In genomic region chr3:28136607-28137216, GRCh38 we compare ENCODE assay signal across 31 cellular contexts.
A peak's percentile ranks its signal among the peaks of the same experiment; 100 is the strongest.
DNase-seq lines count a peak whose midpoint lies in the region; ATAC-seq, FAIRE-seq and TF ChIP-seq lines count a peak whose summit lies in the region.
"Had no signal": no experiment of that assay in that cellular context is flagged by ENCODE, and none has a peak within 500 bp of the region (broad histone marks: within the 10 kb centered on the region; RNA-seq: fewer than 3 reads in every experiment).

No MANE protein-coding gene starts in this region.

- H3K4me1 ChIP-seq in GM12878 (ENCODE audit: control insufficient read depth, insufficient read depth, low read length), result no peaks in the 10 kb centered on the region
- H3K4me1 ChIP-seq: BE2C; BLaER1; BLaER1 treated with 17β-estradiol and CSF1 and Interleukin-3, amounts not matched to agents 10 nM and 100 nM had no signal

- TF ChIP-seq EP300 in GM12878 (IDR thresholded peaks at IDR 0.05; ENCODE audit: borderline replicate concordance in 1 of 2, control insufficient read depth in 1 of 2, low read depth in 2 of 2, low read length in 2 of 2), result no peak

- in situ Hi-C loops in GM12878 (cut with MboI), result loop anchor here (10.0 kb wide), 1 partner anchor 422 kb away; no protein-coding TSS in a partner anchor

- no peak for TF ChIP-seq RAD21 in GM12878 (IDR thresholded peaks at IDR 0.05; ENCODE audit: insufficient read depth, low read depth, low read length)

- no peaks in the 10 kb centered on the region for H3K27me3 ChIP-seq in GM12878 (replicated peaks in 1 of 2; ENCODE audit: control insufficient read depth in 2 of 2, insufficient read depth in 2 of 2, low read length in 1 of 2)
- H3K27me3 ChIP-seq: BE2C; BLaER1; BLaER1 treated with 17β-estradiol and CSF1 and Interleukin-3, amounts not matched to agents 10 nM and 100 nM had no signal

- H4K20me1 ChIP-seq in GM12878 (ENCODE audit: control insufficient read depth, insufficient read depth), result no peaks in the 10 kb centered on the region
- H4K20me1 ChIP-seq: BLaER1; BLaER1 treated with 17β-estradiol and CSF1 and Interleukin-3, amounts not matched to agents 10 nM and 100 nM had no signal

- TF ChIP-seq POLR2A in GM12878 (IDR thresholded peaks at IDR 0.05; ENCODE audit: low read depth, low read length), result no peak

- TF ChIP-seq CTCF in GM12865 (IDR thresholded peaks at IDR 0.05; ENCODE audit: insufficient read depth, low read depth, low read length, missing control alignments) (no peak), GM12878 (IDR thresholded peaks at IDR 0.05 in 2 of 3, conservative IDR thresholded peaks at IDR 0.05 in 1 of 3; ENCODE audit: control insufficient read depth in 2 of 3, extremely low read depth in 1 of 3, insufficient read depth in 1 of 3, low read depth in 3 of 3, low read length in 3 of 3) (no peak), GM20000 (IDR thresholded peaks at IDR 0.05; ENCODE audit: extremely low read depth, missing control alignments) (no peak)

- H2AFZ ChIP-seq in GM12878 (ENCODE audit: control insufficient read depth, low read depth, low read length), result no peak overlapping the region

- H3K4me2 ChIP-seq in GM12878 (ENCODE audit: control insufficient read depth, insufficient read depth), result no peak overlapping the region
- H3K4me2 ChIP-seq: A549; BLaER1; BLaER1 treated with 17β-estradiol and CSF1 and Interleukin-3, amounts not matched to agents 10 nM and 100 nM had no signal

- RAD21 ChIA-PET in GM12878 (lab: Charles Lee; ENCODE audit: unreplicated experiment), result interaction anchor here (0.6 to 18.4 kb wide), 21 partner anchors 9 to 652 kb away, joined by 3 to 344 read pairs (median 10); partner anchors contain the start of genes EOMES and SLC4A7

- no peaks in the 10 kb centered on the region for H3K79me2 ChIP-seq in GM12878 (ENCODE audit: control insufficient read depth, insufficient read depth, low read length)

- POLR2A ChIA-PET in GM12878 (lab: Charles Lee), result interaction anchor here (0.6 to 6.2 kb wide), 14 partner anchors 8 to 425 kb away, joined by 3 to 54 read pairs (median 4); no protein-coding TSS in a partner anchor

- no peaks in the 10 kb centered on the region for H3K36me3 ChIP-seq in GM12878 (ENCODE audit: control insufficient read depth in 2 of 2, insufficient read depth in 2 of 2, low read length in 1 of 2)
- H3K36me3 ChIP-seq: BE2C; BLaER1; BLaER1 treated with 17β-estradiol and CSF1 and Interleukin-3, amounts not matched to agents 10 nM and 100 nM had no signal

- peak; percentile 28 for DNase-seq in GM12865 (ENCODE audit: low read depth)
- DNase-seq in GM12878 (ENCODE audit: low read depth, low spot score), result no peak
- DNase-seq in GM20000 (ENCODE audit: low spot score), result no peak
- no peak for DNase-seq in NCI-H526 treated with DMSO at 0.1 percent for 48 hours (lab: John Stamatoyannopoulos, UW)
- DNase-seq: 8988T; ACHN; AML-193; BE2C; C1 segment of cervical spinal cord; Caco-2; Calu3; CD4-positive, alpha-beta memory T cell; CD4-positive, alpha-beta T cell; CD4-positive, CD25-positive, alpha-beta regulatory T cell; CD8-positive, alpha-beta memory T cell; CD8-positive, alpha-beta T cell; COR-L47; DMS 273 treated with DMSO at 0.1 percent for 48 hours; DMS153; DMS53; DMS79; DMS79 treated with DMSO at 0.1 percent for 48 hours; DND-41; EL had no signal

- no peaks in the 10 kb centered on the region; the same call in 2 of the 3 replicates for H3K9me3 ChIP-seq in GM12878 (replicated peaks; ENCODE audit: control insufficient read depth, insufficient read depth, low read length)
- H3K9me3 ChIP-seq: A549; BE2C; BLaER1; BLaER1 treated with 17β-estradiol and CSF1 and Interleukin-3, amounts not matched to agents 10 nM and 100 nM; Caco-2 had no signal

- H3K4me3 ChIP-seq in GM12865 (ENCODE audit: low read depth, low read length), result no peak overlapping the region
- H3K4me3 ChIP-seq in GM12878, result no peak overlapping the region
- H3K4me3 ChIP-seq: A549; BLaER1; BLaER1 treated with 17β-estradiol and CSF1 and Interleukin-3, amounts not matched to agents 10 nM and 100 nM had no signal

- WGBS in GM12878 (ENCODE audit: insufficient coverage, insufficient replicate concordance, low lambda C conversion rate, missing lambda C conversion rate), result 33% methylated on average over 2 of the region's 2 CpGs

- H3K27ac ChIP-seq in GM12878 (ENCODE audit: control insufficient read depth, insufficient read depth), result no peak overlapping the region
- H3K27ac ChIP-seq: 22Rv1; A549; BLaER1; BLaER1 treated with 17β-estradiol and CSF1 and Interleukin-3, amounts not matched to agents 10 nM and 100 nM; C4-2B had no signal

- no peak overlapping the region for H3K9ac ChIP-seq in GM12878 (ENCODE audit: control insufficient read depth, insufficient read depth, low read length)
- H3K9ac ChIP-seq: BLaER1; BLaER1 treated with 17β-estradiol and CSF1 and Interleukin-3, amounts not matched to agents 10 nM and 100 nM had no signal

- TSS peak; percentile 58 for BruUV-seq in GM12878 (replicated peaks; lab: Mats Ljungman, UMichigan)

- CTCF ChIA-PET in GM12878 (lab: Yijun Ruan, JAX), result interaction anchor here (0.6 to 2.2 kb wide), 14 partner anchors 8 to 151 kb away, joined by 3 to 12 read pairs (median 3); partner anchors contain the start of gene CMC1

- FAIRE-seq in GM12878 (lab: Jason Lieb, UNC), result no peak
- FAIRE-seq: A204.1, A549, D721Med had no signal

- SMC1A ChIA-PET in GM12878 (lab: Charles Lee; ENCODE audit: uncharacterized antibody, unreplicated experiment), result interaction anchor here (0.7 to 27.3 kb wide), 29 partner anchors 3 to 424 kb away, joined by 3 to 602 read pairs (median 6); partner anchors contain the start of gene EOMES

- ATAC-seq in GM12878, result peak; percentile 27
- ATAC-seq: A549; CD8-positive, alpha-beta T cell had no signal

- intact Hi-C loops in GM12878 (cut with micrococcal nuclease; ENCODE audit: unreplicated experiment), result loop anchor here (5.0 kb wide), 3 partner anchors 81 to 414 kb away; partner anchors contain the start of gene EOMES

TF ChIP-seq in GM12878, 131 proteins besides CTCF, POLR2A, EP300 and RAD21:
- TF ChIP-seq MEF2B (IDR thresholded peaks at IDR 0.05; ENCODE audit: partially characterized antibody, poor library complexity, severe bottlenecking), result peak; percentile 54
- TF ChIP-seq HDGF (IDR thresholded peaks at IDR 0.05), result 0 out of 2 replicates have a peak, but pooled peaks have one; percentile 15
- no peak for TF ChIP-seq RB1 (IDR thresholded peaks at IDR 0.05; ENCODE audit: borderline replicate concordance)
- TF ChIP-seq, protein P1, sequence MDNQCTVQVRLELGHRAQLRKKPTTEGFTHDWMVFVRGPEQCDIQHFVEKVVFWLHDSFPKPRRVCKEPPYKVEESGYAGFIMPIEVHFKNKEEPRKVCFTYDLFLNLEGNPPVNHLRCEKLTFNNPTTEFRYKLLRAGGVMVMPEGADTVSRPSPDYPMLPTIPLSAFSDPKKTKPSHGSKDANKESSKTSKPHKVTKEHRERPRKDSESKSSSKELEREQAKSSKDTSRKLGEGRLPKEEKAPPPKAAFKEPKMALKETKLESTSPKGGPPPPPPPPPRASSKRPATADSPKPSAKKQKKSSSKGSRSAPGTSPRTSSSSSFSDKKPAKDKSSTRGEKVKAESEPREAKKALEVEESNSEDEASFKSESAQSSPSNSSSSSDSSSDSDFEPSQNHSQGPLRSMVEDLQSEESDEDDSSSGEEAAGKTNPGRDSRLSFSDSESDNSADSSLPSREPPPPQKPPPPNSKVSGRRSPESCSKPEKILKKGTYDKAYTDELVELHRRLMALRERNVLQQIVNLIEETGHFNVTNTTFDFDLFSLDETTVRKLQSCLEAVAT (IDR thresholded peaks at IDR 0.05), result 0 out of 2 replicates have a peak, but pooled peaks have one; percentile 52
- TF ChIP-seq POU2F2 (IDR thresholded peaks at IDR 0.05; ENCODE audit: borderline replicate concordance, low read depth, low read length), result no peak
- TF ChIP-seq NR2F1 (conservative IDR thresholded peaks at IDR 0.05), result peak; percentile 71
- no peak for TF ChIP-seq SRF (IDR thresholded peaks at IDR 0.05; ENCODE audit: low read depth in 2 of 2, low read length in 2 of 2)
- peak; percentile 51; the same call in 1 of the 2 replicates for TF ChIP-seq IKZF1 (conservative IDR thresholded peaks at IDR 0.05)
- peak; percentile 39 to 55; a peak in 1 of 4 replicates for TF ChIP-seq IKZF2 (IDR thresholded peaks at IDR 0.05)
